20 cellular contexts compared by ENCODE assay signal in genomic region chr6:147267658-147268057, GRCh38.
"Had no signal": no experiment of that assay in that cellular context is flagged by ENCODE, and none has a peak within 500 bp of the region (broad histone marks: within the 10 kb centered on the region; RNA-seq: fewer than 3 reads in every experiment).

No MANE protein-coding gene starts in this region.

- H3K27ac Mint-ChIP-seq: activated B cell treated with CpG ODN at 0.5 μM for 24 hours; naive thymus-derived CD4-positive, alpha-beta T cell; stimulated activated memory B cell treated with anti-CD40 and anti-IgM and Interleukin-4, amounts not matched to agents 10 μg/mL and 1 μg/mL and 100 μg/mL, for 72 hours; T-helper 17 cell had no signal

- H3K4me3 ChIP-seq: hepatocyte, left lung, lung, testis, vagina had no signal

- H3K9me3 Mint-ChIP-seq: activated B cell treated with CpG ODN at 0.5 μM for 24 hours; immature natural killer cell; naive thymus-derived CD4-positive, alpha-beta T cell; stimulated activated memory B cell treated with anti-CD40 and anti-IgM and Interleukin-4, amounts not matched to agents 10 μg/mL and 1 μg/mL and 100 μg/mL, for 72 hours had no signal

- H3K4me1 ChIP-seq: left lung, testis, vagina had no signal

- ATAC-seq: left lung; naive thymus-derived CD4-positive, alpha-beta T cell; right cardiac atrium; stimulated activated memory B cell treated with anti-CD40 and anti-IgM and Interleukin-4, amounts not matched to agents 10 μg/mL and 1 μg/mL and 100 μg/mL, for 72 hours; T-helper 17 cell had no signal

- H3K9me3 ChIP-seq: left lung, testis, vagina had no signal

- DNase-seq: activated B cell treated with CpG ODN at 0.5 μM for 24 hours; activated CD4-positive, alpha-beta T cell treated with anti-CD3 and anti-CD28 coated beads for 48 hours; activated naive CD4-positive, alpha-beta T cell treated with Interleukin-2 at 50 U/mL for 16 hours; central memory CD4-positive, alpha-beta T cell; effector memory CD4-positive, alpha-beta T cell; foreskin melanocyte; glutamatergic neuron; immature natural killer cell; kidney glomerular epithelial cell; left lung; naive thymus-derived CD4-positive, alpha-beta T cell; right cardiac atrium; stimulated activated CD4-positive, alpha-beta T cell treated with anti-CD3 and anti-CD28 coated beads, Interleukin-2, amount 100 ng/mL, for 24 hours; SW 1271; T-helper 17 cell; testis had no signal

- H3K4me1 Mint-ChIP-seq: activated B cell treated with CpG ODN at 0.5 μM for 24 hours; immature natural killer cell; stimulated activated memory B cell treated with anti-CD40 and anti-IgM and Interleukin-4, amounts not matched to agents 10 μg/mL and 1 μg/mL and 100 μg/mL, for 72 hours had no signal

- H3K4me3 Mint-ChIP-seq: activated B cell treated with CpG ODN at 0.5 μM for 24 hours; immature natural killer cell; naive thymus-derived CD4-positive, alpha-beta T cell; stimulated activated memory B cell treated with anti-CD40 and anti-IgM and Interleukin-4, amounts not matched to agents 10 μg/mL and 1 μg/mL and 100 μg/mL, for 72 hours; T-helper 17 cell had no signal

- H3K27ac ChIP-seq: hepatocyte, left lung, testis, vagina had no signal

- H3K27me3 ChIP-seq: hepatocyte, left lung, testis, vagina had no signal

- H3K27me3 Mint-ChIP-seq: activated B cell treated with CpG ODN at 0.5 μM for 24 hours; naive thymus-derived CD4-positive, alpha-beta T cell; stimulated activated memory B cell treated with anti-CD40 and anti-IgM and Interleukin-4, amounts not matched to agents 10 μg/mL and 1 μg/mL and 100 μg/mL, for 72 hours; T-helper 17 cell had no signal
